In genomic region chr4:53055274-53055673, GRCh38 we compare ENCODE assay signal across 12 cellular contexts.
A peak's percentile ranks its signal among the peaks of the same experiment; 100 is the strongest.
DNase-seq lines count a peak whose midpoint lies in the region; ATAC-seq lines count a peak whose summit lies in the region.
"Had no signal": no experiment of that assay in that cellular context is flagged by ENCODE, and none has a peak within 500 bp of the region (broad histone marks: within the 10 kb centered on the region; RNA-seq: fewer than 3 reads in every experiment).

No MANE protein-coding gene starts in this region.

- no peaks in the 10 kb centered on the region for H3K4me1 ChIP-seq in CD8-positive, alpha-beta memory T cell (ENCODE audit: insufficient read depth, low read length)
- H3K4me1 ChIP-seq: lower lobe of right lung had no signal

- intact Hi-C loops in left ventricle myocardium superior (cut with micrococcal nuclease) (no loop called here), cardiac septum (cut with DNase I) (no loop called here)

- peaks cover 0 to 4% (median 2%) of the 10 kb centered on the region in 5 donors for H3K9me3 Mint-ChIP-seq in CD8-positive, alpha-beta memory T cell
- H3K9me3 Mint-ChIP-seq in stimulated activated naive CD8-positive, alpha-beta T cell treated with anti-CD3 and anti-CD28 coated beads, Interleukin-15, amount 100 ng/mL, for 72 hours: peaks cover 4 to 13% of the 10 kb centered on the region in 2 donors

- peaks cover 4 to 28% (median 10%) of the 10 kb centered on the region in 3 donors for H3K36me3 Mint-ChIP-seq in CD8-positive, alpha-beta memory T cell

- H3K27me3 Mint-ChIP-seq in CD8-positive, alpha-beta memory T cell: no peaks in the 10 kb centered on the region
- H3K27me3 Mint-ChIP-seq in stimulated activated naive CD8-positive, alpha-beta T cell treated with anti-CD3 and anti-CD28 coated beads, Interleukin-15, amount 100 ng/mL, for 72 hours: no peaks in the 10 kb centered on the region

- H3K36me3 ChIP-seq in CD8-positive, alpha-beta memory T cell (ENCODE audit: insufficient read depth, low read length): no peaks in the 10 kb centered on the region
- H3K36me3 ChIP-seq: gastrocnemius medialis, lower lobe of right lung had no signal

- H3K27ac Mint-ChIP-seq in CD8-positive, alpha-beta memory T cell: peak overlapping the region in 1 of 8 donors; percentile 39
- H3K27ac Mint-ChIP-seq in stimulated activated naive CD8-positive, alpha-beta T cell treated with anti-CD3 and anti-CD28 coated beads, Interleukin-15, amount 100 ng/mL, for 72 hours: peak overlapping the region in 1 of 2 donors; percentile 28

- CTCF ChIA-PET in CD8-positive, alpha-beta memory T cell (lab: Charles Lee): interaction anchor here (1.6 kb wide), 1 partner anchor 9 kb away, joined by 3 read pairs; no protein-coding TSS in a partner anchor

- no peak overlapping the region for H3K4me3 ChIP-seq in CD8-positive, alpha-beta memory T cell (ENCODE audit: low read length)
- H3K4me3 ChIP-seq: gastrocnemius medialis, lower lobe of right lung had no signal

- H3K27ac ChIP-seq in CD8-positive, alpha-beta memory T cell (ENCODE audit: low read depth, low read length): no peak overlapping the region
- H3K27ac ChIP-seq: gastrocnemius medialis, lower lobe of right lung had no signal

- peak; percentile 32 for ATAC-seq in left ventricle myocardium superior
- ATAC-seq in GM21619 (IDR thresholded peaks at IDR 0.05; ENCODE audit: unreplicated experiment): no peak
- ATAC-seq in stimulated activated naive CD8-positive, alpha-beta T cell treated with anti-CD3 and anti-CD28 coated beads, Interleukin-15, amount 100 ng/mL, for 72 hours: no peak
- ATAC-seq: gastrocnemius medialis, lower lobe of right lung had no signal

- POLR2A ChIA-PET in CD8-positive, alpha-beta memory T cell (lab: Charles Lee): no interaction called here

- H3K27me3 ChIP-seq in CD8-positive, alpha-beta memory T cell (ENCODE audit: insufficient read depth, low read length, poor library complexity, severe bottlenecking): no peaks in the 10 kb centered on the region
- H3K27me3 ChIP-seq: gastrocnemius medialis had no signal

- DNase-seq in left ventricle myocardium superior (no peak), cardiac septum (ENCODE audit: low spot score) (no peak), NCI-H2171 treated with DMSO at 0.1 percent for 48 hours (lab: John Stamatoyannopoulos, UW) (peak; percentile 38), fibroblast of peridontal ligament (ENCODE audit: extremely low read depth) (peak; percentile 90), cerebellar nuclear complex (lab: John Stamatoyannopoulos, UW) (no peak)
- no peak for DNase-seq in CD8-positive, alpha-beta memory T cell
- DNase-seq in stimulated activated naive CD8-positive, alpha-beta T cell treated with anti-CD3 and anti-CD28 coated beads, Interleukin-15, amount 100 ng/mL, for 72 hours: no peak
- DNase-seq: amygdala, gastrocnemius medialis, lower lobe of right lung, NCI-H1930 had no signal

- H3K4me1 Mint-ChIP-seq in CD8-positive, alpha-beta memory T cell: no peaks in the 10 kb centered on the region
- H3K4me1 Mint-ChIP-seq in stimulated activated naive CD8-positive, alpha-beta T cell treated with anti-CD3 and anti-CD28 coated beads, Interleukin-15, amount 100 ng/mL, for 72 hours: no peaks in the 10 kb centered on the region

- no peaks in the 10 kb centered on the region for H3K9me3 ChIP-seq in CD8-positive, alpha-beta memory T cell (ENCODE audit: low read length)
- H3K9me3 ChIP-seq: gastrocnemius medialis, lower lobe of right lung had no signal

- no peak overlapping the region for H3K4me3 Mint-ChIP-seq in CD8-positive, alpha-beta memory T cell
- H3K4me3 Mint-ChIP-seq in stimulated activated naive CD8-positive, alpha-beta T cell treated with anti-CD3 and anti-CD28 coated beads, Interleukin-15, amount 100 ng/mL, for 72 hours: no peak overlapping the region

Comparison
In these comparisons a context has a peak if more than half of its experiments do, and no peak if none do; other contexts are left out.
1. DNase-seq: peak in NCI-H2171 treated with DMSO at 0.1 percent for 48 hours (single experiment) and fibroblast of peridontal ligament (single experiment); none in left ventricle myocardium superior (single experiment), cardiac septum (single experiment), cerebellar nuclear complex (0 of 2), CD8-positive, alpha-beta memory T cell (0 of 5) and stimulated activated naive CD8-positive, alpha-beta T cell treated with anti-CD3 and anti-CD28 coated beads, Interleukin-15, amount 100 ng/mL, for 72 hours (0 of 2).